10 cellular contexts compared by ENCODE assay signal in genomic region chr3:152309031-152309430, GRCh38. TPM values are rescaled to one million over a fixed set of nuclear protein-coding genes. Genes with fewer than 3 reads are reported as not detected.
A peak's percentile ranks its signal among the peaks of the same experiment; 100 is the strongest.
DNase-seq lines count a peak whose midpoint lies in the region; ATAC-seq, FAIRE-seq and TF ChIP-seq lines count a peak whose summit lies in the region.
"Had no signal": no experiment of that assay in that cellular context is flagged by ENCODE, and none has a peak within 500 bp of the region (broad histone marks: within the 10 kb centered on the region; RNA-seq: fewer than 3 reads in every experiment).

No MANE protein-coding gene starts in this region.

- H3K4me3 ChIP-seq in GM12878: no peak overlapping the region
- no peak overlapping the region for H3K4me3 ChIP-seq in tibial nerve
- no peak overlapping the region for H3K4me3 ChIP-seq in PC-9

- BruUV-seq in GM12878 (replicated peaks; lab: Mats Ljungman, UMichigan): no TSS peak
- no TSS peak for BruUV-seq in PC-9 (replicated peaks; lab: Mats Ljungman, UMichigan)

- H3K4me1 ChIP-seq in GM12878 (ENCODE audit: control insufficient read depth, insufficient read depth, low read length): no peaks in the 10 kb centered on the region
- H3K4me1 ChIP-seq in tibial nerve: peaks cover 0 to 71% (median 34%) of the 10 kb centered on the region in 4 donors
- H3K4me1 ChIP-seq in PC-9 (replicated peaks; ENCODE audit: insufficient read depth): peaks cover 43% of the 10 kb centered on the region

- H3K9me3 ChIP-seq in GM12878 (replicated peaks; ENCODE audit: control insufficient read depth, insufficient read depth, low read length) (peaks cover 2% of the 10 kb centered on the region; the same call in 2 of the 3 replicates), tibial nerve (no peaks in the 10 kb centered on the region), PC-9 (ENCODE audit: insufficient read depth, low read depth) (peaks cover 6% of the 10 kb centered on the region; the same call in 1 of the 2 replicates)

- TF ChIP-seq RAD21 in GM12878 (IDR thresholded peaks at IDR 0.05; ENCODE audit: insufficient read depth, low read depth, low read length): no peak

- CTCF ChIA-PET in activated CD8-positive, alpha-beta memory T cell treated with anti-CD3 and anti-CD28 coated beads, Interleukin-2, amount 10 ng/mL, durations not matched to agents 7 days and 5 days (lab: Charles Lee): interaction anchor here (0.8 kb wide), 1 partner anchor 12 kb away, joined by 4 read pairs; no protein-coding TSS in a partner anchor
- CTCF ChIA-PET in GM12878 (lab: Yijun Ruan, JAX): interaction anchor here (0.6 to 2.7 kb wide), 7 partner anchors 9 to 126 kb away, joined by 3 to 11 read pairs (median 4); no protein-coding TSS in a partner anchor
- CTCF ChIA-PET in PC-9 (lab: Charles Lee): interaction anchor here (0.5 kb wide), 1 partner anchor 40 kb away, joined by 4 read pairs; no protein-coding TSS in a partner anchor

- 67% methylated on average over 3 of the region's 3 CpGs for WGBS in GM12878 (ENCODE audit: insufficient coverage, insufficient replicate concordance, low lambda C conversion rate, missing lambda C conversion rate)
- 63 to 74% methylated on average over 3 of the region's 3 CpGs for WGBS in tibial nerve, 2 donors

- TF ChIP-seq EP300 in GM12878 (IDR thresholded peaks at IDR 0.05; ENCODE audit: borderline replicate concordance in 1 of 2, control insufficient read depth in 1 of 2, low read depth in 2 of 2, low read length in 2 of 2) (no peak), tibial nerve (IDR thresholded peaks at IDR 0.05) (no peak)

- POLR2A ChIA-PET in GM12878 (lab: Charles Lee): interaction anchor here (1.0 kb wide), 1 partner anchor 55 kb away, joined by 3 read pairs; no protein-coding TSS in a partner anchor
- POLR2A ChIA-PET in PC-9 (lab: Charles Lee; ENCODE audit: unreplicated experiment): no interaction called here

- SMC1A ChIA-PET in GM12878 (lab: Charles Lee; ENCODE audit: uncharacterized antibody, unreplicated experiment): interaction anchor here (1.1 to 7.1 kb wide), 16 partner anchors 10 to 125 kb away, joined by 3 to 72 read pairs (median 4); no protein-coding TSS in a partner anchor

- H3K4me1 Mint-ChIP-seq in activated CD8-positive, alpha-beta memory T cell treated with anti-CD3 and anti-CD28 coated beads, Interleukin-2, amount 10 ng/mL, durations not matched to agents 7 days and 5 days: peaks cover 69% of the 10 kb centered on the region

- no peak overlapping the region for H3K9ac ChIP-seq in GM12878 (ENCODE audit: control insufficient read depth, insufficient read depth, low read length)

- no peak for FAIRE-seq in GM12878 (lab: Jason Lieb, UNC)

- no peaks in the 10 kb centered on the region for H3K27me3 Mint-ChIP-seq in activated CD8-positive, alpha-beta memory T cell treated with anti-CD3 and anti-CD28 coated beads, Interleukin-2, amount 10 ng/mL, durations not matched to agents 7 days and 5 days

- H3F3A ChIP-seq in PC-9 (ENCODE audit: insufficient read depth, low read depth): peaks cover 11% of the 10 kb centered on the region

- H2AFZ ChIP-seq in GM12878 (ENCODE audit: control insufficient read depth, low read depth, low read length): no peak overlapping the region
- H2AFZ ChIP-seq in PC-9: no peak overlapping the region

- H3K4me2 ChIP-seq in GM12878 (ENCODE audit: control insufficient read depth, insufficient read depth) (no peak overlapping the region), PC-9 (no peak overlapping the region)

- no peaks in the 10 kb centered on the region for H3K9me2 ChIP-seq in PC-9 (ENCODE audit: insufficient read depth)

- H3K36me3 Mint-ChIP-seq in activated CD8-positive, alpha-beta memory T cell treated with anti-CD3 and anti-CD28 coated beads, Interleukin-2, amount 10 ng/mL, durations not matched to agents 7 days and 5 days: peaks cover 51% of the 10 kb centered on the region

- no peaks in the 10 kb centered on the region for H4K20me1 ChIP-seq in GM12878 (ENCODE audit: control insufficient read depth, insufficient read depth)
- H4K20me1 ChIP-seq in PC-9 (ENCODE audit: insufficient read depth): peaks cover 8% of the 10 kb centered on the region; the same call in 1 of the 2 replicates

- H3K27me3 ChIP-seq in GM12878 (replicated peaks in 1 of 2; ENCODE audit: control insufficient read depth in 2 of 2, insufficient read depth in 2 of 2, low read length in 1 of 2) (no peaks in the 10 kb centered on the region), tibial nerve (no peaks in the 10 kb centered on the region), PC-9 (ENCODE audit: insufficient read depth, low read depth) (no peaks in the 10 kb centered on the region)

- no peak overlapping the region for H3K4me3 Mint-ChIP-seq in activated CD8-positive, alpha-beta memory T cell treated with anti-CD3 and anti-CD28 coated beads, Interleukin-2, amount 10 ng/mL, durations not matched to agents 7 days and 5 days

- H3K27ac Mint-ChIP-seq in activated CD8-positive, alpha-beta memory T cell treated with anti-CD3 and anti-CD28 coated beads, Interleukin-2, amount 10 ng/mL, durations not matched to agents 7 days and 5 days: peak overlapping the region; percentile 73

- TF ChIP-seq POLR2A in GM12878 (IDR thresholded peaks at IDR 0.05; ENCODE audit: low read depth, low read length) (no peak), tibial nerve (IDR thresholded peaks at IDR 0.05) (no peak)

- H3K9me3 Mint-ChIP-seq in activated CD8-positive, alpha-beta memory T cell treated with anti-CD3 and anti-CD28 coated beads, Interleukin-2, amount 10 ng/mL, durations not matched to agents 7 days and 5 days (ENCODE audit: low read depth): no peaks in the 10 kb centered on the region

- no peak for ATAC-seq in activated CD8-positive, alpha-beta memory T cell treated with anti-CD3 and anti-CD28 coated beads, Interleukin-2, amount 10 ng/mL, durations not matched to agents 7 days and 5 days
- ATAC-seq in GM12878: 0 out of 3 replicates have a peak, but pooled peaks have one; percentile 10

- H3K27ac ChIP-seq in GM12878 (ENCODE audit: control insufficient read depth, insufficient read depth) (no peak overlapping the region), tibial nerve (peak overlapping the region in 3 of 4 donors; percentile 67 to 79 (median 68)), PC-9 (no peak overlapping the region)

- H3K36me3 ChIP-seq in GM12878 (ENCODE audit: control insufficient read depth in 2 of 2, insufficient read depth in 2 of 2, low read length in 1 of 2) (peaks cover 3 to 11% of the 10 kb centered on the region in 2 experiments; a peak in 3 of 4 replicates), tibial nerve (no peaks in the 10 kb centered on the region), PC-9 (ENCODE audit: low read depth) (peaks cover 13% of the 10 kb centered on the region; the same call in 1 of the 2 replicates)

- DNase-seq in activated CD8-positive, alpha-beta memory T cell treated with anti-CD3 and anti-CD28 coated beads, Interleukin-2, amount 10 ng/mL, durations not matched to agents 7 days and 5 days: no peak
- DNase-seq in activated CD8-positive, alpha-beta memory T cell treated with anti-CD3 and anti-CD28 coated beads for 24 hours: no peak
- DNase-seq in GM12878 (ENCODE audit: low read depth, low spot score) (no peak), myocyte (ENCODE audit: low read depth) (peak; percentile 76), tibial nerve (ENCODE audit: low spot score in 2 of 2) (no peak), GM20000 (ENCODE audit: low spot score) (no peak), PC-9 (no peak), nucleus accumbens (lab: John Stamatoyannopoulos, UW) (no peak)
- DNase-seq: mesendoderm, T-helper 1 cell had no signal

- intact Hi-C loops in GM12878 (cut with micrococcal nuclease; ENCODE audit: unreplicated experiment) (no loop called here), PC-9 (cut with micrococcal nuclease; ENCODE audit: unreplicated experiment) (no loop called here)

- in situ Hi-C loops in GM12878 (cut with MboI): no loop called here

- RAD21 ChIA-PET in GM12878 (lab: Charles Lee; ENCODE audit: unreplicated experiment): interaction anchor here (0.9 to 1.8 kb wide), 8 partner anchors 9 to 135 kb away, joined by 3 to 5 read pairs (median 4); no protein-coding TSS in a partner anchor

- no peak for TF ChIP-seq CTCF in GM12878 (IDR thresholded peaks at IDR 0.05 in 2 of 3, conservative IDR thresholded peaks at IDR 0.05 in 1 of 3; ENCODE audit: control insufficient read depth in 2 of 3, extremely low read depth in 1 of 3, insufficient read depth in 1 of 3, low read depth in 3 of 3, low read length in 3 of 3)
- TF ChIP-seq CTCF in tibial nerve (IDR thresholded peaks at IDR 0.05): no peak
- no peak for TF ChIP-seq CTCF in GM20000 (IDR thresholded peaks at IDR 0.05; ENCODE audit: extremely low read depth, missing control alignments)
- TF ChIP-seq CTCF in PC-9 (conservative IDR thresholded peaks at IDR 0.05): no peak

- H3K79me2 ChIP-seq in GM12878 (ENCODE audit: control insufficient read depth, insufficient read depth, low read length): peaks cover 75% of the 10 kb centered on the region
- H3K79me2 ChIP-seq in PC-9 (ENCODE audit: low read depth): peaks cover 74% of the 10 kb centered on the region

TF ChIP-seq in GM12878, 131 proteins besides CTCF, POLR2A, EP300 and RAD21 (continues in another document):
- TF ChIP-seq TAF1 (IDR thresholded peaks at IDR 0.05; ENCODE audit: borderline replicate concordance, low read depth, low read length) (no peak), HDAC2 (IDR thresholded peaks at IDR 0.05) (no peak), MEF2B (IDR thresholded peaks at IDR 0.05; ENCODE audit: partially characterized antibody, poor library complexity, severe bottlenecking) (no peak)

RNA-seq across cellular contexts. Expression of gene MBNL1, which starts 40.3 kb away (rescaled TPM):
- 100 to 1,000 TPM; 370 to 398 TPM for total RNA-seq in activated CD8-positive, alpha-beta memory T cell treated with anti-CD3 and anti-CD28 coated beads, Interleukin-2, amount 10 ng/mL, durations not matched to agents 7 days and 5 days
- 485 and 489 TPM in 2 replicates for total RNA-seq in GM12878 (2013; cell fraction: nucleolus; rRNA removed)
- total RNA-seq in GM12878 (2014; rRNA removed) (337 and 351 TPM in 2 replicates), GM12878 (2014; rRNA removed; fragmentation: Illumina TruSeq; extraction: Trizol) (218 TPM in 2 replicates), GM12878 (2021) (239 and 247 TPM in 2 replicates), myocyte (83.7 and 115 TPM in 2 replicates), tibial nerve (100 to 1,000 TPM; 353 to 653 (median 495) TPM), PC-9 (2021) (122 and 176 TPM in 2 replicates)
- 64.8 TPM for polyA plus RNA-seq in GM12878 (2011; ENCODE audit: low read depth)
- polyA plus RNA-seq in GM12878 (2011; rRNA removed) (80.9 and 82.1 TPM in 2 replicates), GM12878 (2014; fragmentation: Illumina TruSeq; extraction: Trizol) (200 and 216 TPM in 2 replicates), GM12878 (2014; fragmentation: Nextera tagmentation; extraction: Ambion mirVana) (10 to 100 TPM; 59.6 to 73.3 TPM), GM12878 (2014; rRNA removed) (132 and 143 TPM in 2 replicates), GM12878 (2016; fragmentation: Nextera tagmentation; extraction: Ambion mirVana) (100 to 1,000 TPM; 141 to 146 TPM)
- polyA plus RNA-seq in GM12878 (2011; cell fraction: cytosol; rRNA removed): 104 and 129 TPM in 2 replicates
- polyA plus RNA-seq in GM12878 (2011; cell fraction: nucleus; rRNA removed): 52.1 and 62.2 TPM in 2 replicates
- 94.4 and 94.6 TPM in 2 replicates for polyA plus RNA-seq in GM12878 (2012)
- 286 and 329 TPM in 2 replicates for polyA minus RNA-seq in GM12878 (2011; rRNA and poly(A)+ RNA removed)
- 138 and 193 TPM in 2 replicates for polyA minus RNA-seq in GM12878 (2011; cell fraction: cytosol; rRNA and poly(A)+ RNA removed)
- 137 and 215 TPM in 2 replicates for polyA minus RNA-seq in GM12878 (2011; cell fraction: nucleus; rRNA and poly(A)+ RNA removed)
- 32.9 TPM for polyA plus RNA-seq in myocyte (2012)

Comparison
In these comparisons a context has a peak if more than half of its experiments do, and no peak if none do; other contexts are left out.
1. H3K27ac ChIP-seq: peak in tibial nerve (3 of 4); none in GM12878 (single experiment) and PC-9 (single experiment).